8 cellular contexts compared by ENCODE assay signal in genomic region chr16:81004646-81005353, GRCh38. TPM values are rescaled to one million over a fixed set of nuclear protein-coding genes. Genes with fewer than 3 reads are reported as not detected.
DNase-seq lines count a peak whose midpoint lies in the region; ATAC-seq and TF ChIP-seq lines count a peak whose summit lies in the region.

No MANE protein-coding gene starts in this region.

- peaks cover 32% of the 10 kb centered on the region for H3K36me3 Mint-ChIP-seq in activated CD4-positive, alpha-beta T cell treated with anti-CD3 and anti-CD28 coated beads, Interleukin-2, amount 10 ng/mL, durations not matched to agents 24 days and 14 days (ENCODE audit: low read depth)

- peak overlapping the region; percentile 98 for H3K27ac Mint-ChIP-seq in activated CD4-positive, alpha-beta T cell treated with anti-CD3 and anti-CD28 coated beads, Interleukin-2, amount 10 ng/mL, durations not matched to agents 24 days and 14 days

- BruUV-seq in A673 (replicated peaks; lab: Mats Ljungman, UMichigan), result no TSS peak

- H3K27me3 ChIP-seq in A673 (replicated peaks; ENCODE audit: insufficient read depth, low read depth, low read length, poor library complexity) (no peaks in the 10 kb centered on the region), foreskin keratinocyte (no peaks in the 10 kb centered on the region), rectal smooth muscle tissue (ENCODE audit: control insufficient read depth, insufficient read depth, low read length) (no peaks in the 10 kb centered on the region)

- peaks cover 22% of the 10 kb centered on the region for H3K4me1 ChIP-seq in A673 (ENCODE audit: insufficient read depth, low read length, poor library complexity, severe bottlenecking)
- peaks cover 4% of the 10 kb centered on the region for H3K4me1 ChIP-seq in foreskin keratinocyte
- H3K4me1 ChIP-seq in rectal smooth muscle tissue (ENCODE audit: control insufficient read depth, insufficient read depth, low read length), result peaks cover 8% of the 10 kb centered on the region

- POLR2A ChIA-PET in A673 (lab: Charles Lee; ENCODE audit: low non-redundant PET), result interaction anchor here (0.6 kb wide), 1 partner anchor 11 kb away, joined by 3 read pairs; no protein-coding TSS in a partner anchor

- DNase-seq in A673 (ENCODE audit: low spot score) (peak; percentile 80), ELR (ENCODE audit: low read depth) (peak; percentile 83), NCI-H2029 (lab: John Stamatoyannopoulos, UW) (peak; percentile 14), foreskin keratinocyte (peak; percentile 19 to 52), sciatic nerve (ENCODE audit: low spot score) (no peak), ecto neural progenitor cell (ENCODE audit: low spot score) (no peak)
- DNase-seq in activated CD4-positive, alpha-beta T cell treated with anti-CD3 and anti-CD28 coated beads, Interleukin-2, amount 10 ng/mL, durations not matched to agents 24 days and 14 days, result peak; percentile 85

- H3K4me3 ChIP-seq in A673 (ENCODE audit: low read depth, low read length, poor library complexity, severe bottlenecking) (peak overlapping the region; percentile 33), rectal smooth muscle tissue (ENCODE audit: low read length) (peak overlapping the region; percentile 2)

- H3K36me3 ChIP-seq in A673 (ENCODE audit: insufficient read depth, low read length, poor library complexity, severe bottlenecking) (no peaks in the 10 kb centered on the region), rectal smooth muscle tissue (ENCODE audit: control insufficient read depth, insufficient read depth, low read length) (no peaks in the 10 kb centered on the region)

- no peaks in the 10 kb centered on the region for H3K9me3 ChIP-seq in A673 (ENCODE audit: low read depth, low read length, poor library complexity, severe bottlenecking)

- CTCF ChIA-PET in A673 (lab: Charles Lee), result interaction anchor here (0.6 to 0.7 kb wide), 3 partner anchors 8 to 86 kb away, joined by 3 to 4 read pairs (median 3); no protein-coding TSS in a partner anchor

- no peaks in the 10 kb centered on the region for H3K9me3 Mint-ChIP-seq in activated CD4-positive, alpha-beta T cell treated with anti-CD3 and anti-CD28 coated beads, Interleukin-2, amount 10 ng/mL, durations not matched to agents 24 days and 14 days

- peak overlapping the region; percentile 78 for H3K4me3 Mint-ChIP-seq in activated CD4-positive, alpha-beta T cell treated with anti-CD3 and anti-CD28 coated beads, Interleukin-2, amount 10 ng/mL, durations not matched to agents 24 days and 14 days

- TF ChIP-seq CTCF in A673 (conservative IDR thresholded peaks at IDR 0.05; ENCODE audit: low read depth, low read length), result peak; percentile 71
- peak; percentile 74 for TF ChIP-seq CTCF in foreskin keratinocyte (conservative IDR thresholded peaks at IDR 0.05)

- H3K27me3 Mint-ChIP-seq in activated CD4-positive, alpha-beta T cell treated with anti-CD3 and anti-CD28 coated beads, Interleukin-2, amount 10 ng/mL, durations not matched to agents 24 days and 14 days, result no peaks in the 10 kb centered on the region

- peaks cover 50% of the 10 kb centered on the region for H3K4me1 Mint-ChIP-seq in activated CD4-positive, alpha-beta T cell treated with anti-CD3 and anti-CD28 coated beads, Interleukin-2, amount 10 ng/mL, durations not matched to agents 24 days and 14 days

- no peak overlapping the region for H3K9ac ChIP-seq in rectal smooth muscle tissue (ENCODE audit: low read length)

- H3K27ac ChIP-seq in A673 (ENCODE audit: low read depth, low read length, poor library complexity, severe bottlenecking), result no peak overlapping the region
- H3K27ac ChIP-seq in foreskin keratinocyte, result no peak overlapping the region
- H3K27ac ChIP-seq in rectal smooth muscle tissue (ENCODE audit: low read depth, low read length), result no peak overlapping the region

- no peak for ATAC-seq in foreskin keratinocyte
- ATAC-seq in sciatic nerve, result no peak

- intact Hi-C loops in A673 (cut with micrococcal nuclease; ENCODE audit: unreplicated experiment) (loop anchor here (10.0 kb wide), 1 partner anchor 730 kb away; no protein-coding TSS in a partner anchor), sciatic nerve (cut with DNase I) (no loop called here)
- intact Hi-C loops in activated CD4-positive, alpha-beta T cell treated with anti-CD3 and anti-CD28 coated beads, Interleukin-2, amount 10 ng/mL, durations not matched to agents 24 days and 14 days (cut with micrococcal nuclease), result loop anchor here (5.0 to 10.0 kb wide), 4 partner anchors 310 to 1730 kb away; partner anchors contain the start of gene GAN

RNA-seq across cellular contexts. Expression of gene CMC2, which starts 1.9 kb away (rescaled TPM):
- total RNA-seq in A673 (2021) (129 and 130 TPM in 2 replicates), foreskin keratinocyte (59.6 and 73.0 TPM in 2 replicates), sciatic nerve (39.1 TPM)
- total RNA-seq in activated CD4-positive, alpha-beta T cell treated with anti-CD3 and anti-CD28 coated beads, Interleukin-2, amount 10 ng/mL, durations not matched to agents 24 days and 14 days, result 130 and 137 TPM in 2 replicates
- 101 and 113 TPM in 2 replicates for polyA plus RNA-seq in foreskin keratinocyte

RNA-seq across cellular contexts. Expression of gene CENPN, which starts 2.2 kb away (rescaled TPM):
- total RNA-seq in A673 (2021) (91.0 and 109 TPM in 2 replicates), foreskin keratinocyte (44.8 and 49.2 TPM in 2 replicates), sciatic nerve (3.9 TPM)
- 61.8 and 63.3 TPM in 2 replicates for total RNA-seq in activated CD4-positive, alpha-beta T cell treated with anti-CD3 and anti-CD28 coated beads, Interleukin-2, amount 10 ng/mL, durations not matched to agents 24 days and 14 days
- polyA plus RNA-seq in foreskin keratinocyte, result 22.1 and 30.7 TPM in 2 replicates

RNA-seq across cellular contexts. Expression of gene ATMIN, which starts 30.8 kb away (rescaled TPM):
- total RNA-seq in A673 (2021) (43.5 and 44.6 TPM in 2 replicates), foreskin keratinocyte (30.0 and 32.5 TPM in 2 replicates), sciatic nerve (27.9 TPM)
- total RNA-seq in activated CD4-positive, alpha-beta T cell treated with anti-CD3 and anti-CD28 coated beads, Interleukin-2, amount 10 ng/mL, durations not matched to agents 24 days and 14 days, result 31.1 and 33.5 TPM in 2 replicates
- 14.3 and 15.9 TPM in 2 replicates for polyA plus RNA-seq in foreskin keratinocyte

Comparison
In these comparisons a context has a peak if more than half of its experiments do, and no peak if none do; other contexts are left out.
1. DNase-seq: peak in A673 (single experiment), ELR (single experiment), NCI-H2029 (single experiment), activated CD4-positive, alpha-beta T cell treated with anti-CD3 and anti-CD28 coated beads, Interleukin-2, amount 10 ng/mL, durations not matched to agents 24 days and 14 days (single experiment) and foreskin keratinocyte (2 of 2); none in sciatic nerve (single experiment) and ecto neural progenitor cell (single experiment).